In genomic region chr14:64763801-64764511, GRCh38 we compare ENCODE assay signal across 9 cellular contexts. TPM values are rescaled to one million over a fixed set of nuclear protein-coding genes. Genes with fewer than 3 reads are reported as not detected.
DNase-seq lines count a peak whose midpoint lies in the region; ATAC-seq and TF ChIP-seq lines count a peak whose summit lies in the region.
"Had no signal": no experiment of that assay in that cellular context is flagged by ENCODE, and none has a peak within 500 bp of the region (broad histone marks: within the 10 kb centered on the region; RNA-seq: fewer than 3 reads in every experiment).

No MANE protein-coding gene starts in this region.

- DNase-seq in Daoy (ENCODE audit: low read depth) = peak; percentile 78
- peak; percentile 34 for DNase-seq in M059J (ENCODE audit: low read depth)
- peak in 5 of 10 donors; percentile 44 to 58 (median 52) for DNase-seq in dorsolateral prefrontal cortex
- DNase-seq in ovary = peak; percentile 42 to 63 (median 53)
- no peak for DNase-seq in COLO829 (ENCODE audit: low spot score)
- no peak for DNase-seq in GM10266 (ENCODE audit: extremely low spot score)
- DNase-seq in T-helper 9 cell = no peak

- TF ChIP-seq CTCF in dorsolateral prefrontal cortex (IDR thresholded peaks at IDR 0.05 in 54 of 56, conservative IDR thresholded peaks at IDR 0.05 in 2 of 56; ENCODE audit: low read depth in 1 of 56, partially characterized antibody in 56 of 56) = peak in 44 of 56 donors; percentile 5 to 63 (median 34)
- TF ChIP-seq CTCF in ovary (IDR thresholded peaks at IDR 0.05) = no peak
- TF ChIP-seq CTCF in GM10266 (IDR thresholded peaks at IDR 0.05; ENCODE audit: control insufficient read depth, insufficient read depth, low read depth, missing control alignments) = no peak

- intact Hi-C loops in dorsolateral prefrontal cortex (cut with DNase I) = loop anchor here (1.0 to 10.0 kb wide), 5 partner anchors 59 to 259 kb away; partner anchors contain the start of genes HSPA2 (in 2 of the 2), PPP1R36 (in 2 of the 2), ZBTB1 (in 1 of the 2) and ZBTB25 (in 1 of the 2)
- intact Hi-C loops in ovary (cut with DNase I) = loop anchor here (2.0 to 5.0 kb wide), 5 partner anchors 57 to 93 kb away; partner anchors contain the start of gene PLEKHG3 (in 1 of the 4)

- H3K27ac ChIP-seq in dorsolateral prefrontal cortex (peak overlapping the region in 57 of 59 donors; percentile 5 to 93 (median 82)), ovary (peak overlapping the region; percentile 67 to 94)
- H3K27ac ChIP-seq: right lobe of liver had no signal

- H3K4me3 ChIP-seq in dorsolateral prefrontal cortex (peak overlapping the region in 37 of 59 donors; percentile 13 to 66 (median 48)), ovary (no peak overlapping the region)

- no peaks in the 10 kb centered on the region for H3K9me3 ChIP-seq in ovary
- H3K9me3 ChIP-seq: right lobe of liver had no signal

- WGBS in ovary, 3 donors = 47 to 54% (median 51%) methylated on average over 17 of the region's 17 CpGs

- ATAC-seq in HG02678 (IDR thresholded peaks at IDR 0.05; ENCODE audit: unreplicated experiment) = no peak

- peaks cover 30% of the 10 kb centered on the region for H3K4me1 ChIP-seq in ovary (ENCODE audit: insufficient read depth)
- H3K4me1 ChIP-seq: right lobe of liver had no signal

- no peak for TF ChIP-seq EP300 in ovary (IDR thresholded peaks at IDR 0.05)

- TF ChIP-seq POLR2A in ovary (IDR thresholded peaks at IDR 0.05) = no peak

- H3K36me3 ChIP-seq in ovary = no peaks in the 10 kb centered on the region
- H3K36me3 ChIP-seq: right lobe of liver had no signal

- H3K27me3 ChIP-seq in dorsolateral prefrontal cortex (no peaks in the 10 kb centered on the region), ovary (no peaks in the 10 kb centered on the region)
- H3K27me3 ChIP-seq: right lobe of liver had no signal

RNA-seq across cellular contexts. Expression of gene PLEKHG3, which starts 59.7 kb away (rescaled TPM):
- 21.8 and 30.9 TPM in 2 replicates for total RNA-seq in Daoy (2014; rRNA removed; shearing (Covaris generic))
- 6.8 and 13.8 TPM in 2 replicates for total RNA-seq in M059J (2014; rRNA removed; shearing (Covaris generic))
- total RNA-seq in dorsolateral prefrontal cortex = 100 to 1,000 TPM in 43 of 120 experiments, 10 to 100 TPM in 77; 27.1 to 361 (median 85.0) TPM
- 10 to 100 TPM; 17.5 to 92.9 (median 78.4) TPM for total RNA-seq in ovary
- 10 to 100 TPM; 26.3 to 34.2 TPM for polyA plus RNA-seq in ovary

Comparison
In these comparisons a context has a peak if more than half of its experiments do, and no peak if none do; other contexts are left out.
1. DNase-seq: peak in Daoy (single experiment), M059J (single experiment) and ovary (5 of 5); none in COLO829 (single experiment), GM10266 (single experiment) and T-helper 9 cell (single experiment).
2. CTCF ChIP-seq: peak in dorsolateral prefrontal cortex (44 of 56); none in ovary (0 of 3) and GM10266 (single experiment).